Comparison of ENCODE assay signal across 27 cellular contexts in the genomic region with DNA sequence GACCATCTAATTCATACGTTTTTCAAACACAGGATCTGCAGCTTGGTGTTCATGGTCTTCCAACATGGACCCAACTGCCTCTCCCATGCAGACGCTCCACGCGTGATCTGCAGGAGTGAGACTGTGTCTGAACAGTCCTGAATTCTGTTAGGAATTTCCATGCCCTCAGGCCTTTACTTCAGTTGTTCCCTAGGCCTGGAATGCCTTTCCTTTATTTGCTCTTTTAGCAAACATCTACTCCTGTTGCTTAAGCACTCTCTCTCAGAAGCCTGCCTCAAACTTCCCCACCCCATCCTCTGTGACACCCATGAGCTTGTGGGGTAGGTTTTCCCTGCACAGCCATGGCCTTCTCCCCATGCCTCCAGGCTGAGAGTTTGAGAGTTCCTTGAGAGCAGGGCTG.
"Had no signal": no experiment of that assay in that cellular context is flagged by ENCODE, and none has a peak within 500 bp of the region (broad histone marks: within the 10 kb centered on the region; RNA-seq: fewer than 3 reads in every experiment).

No MANE protein-coding gene starts in this region.

- H3K4me2 ChIP-seq: SK-N-SH had no signal

- H3K9ac ChIP-seq: SK-N-SH had no signal

- H3K4me1 ChIP-seq: adrenal gland, body of pancreas, breast epithelium, Peyer's patch, SJSA1 had no signal

- H3K36me3 ChIP-seq: adrenal gland, breast epithelium, Peyer's patch, SJSA1 had no signal

- H3K27me3 ChIP-seq: adrenal gland, body of pancreas, breast epithelium, Peyer's patch, SJSA1 had no signal

- DNase-seq: activated CD4-positive, alpha-beta T cell treated with anti-CD3 and anti-CD28 coated beads, Interleukin-2, amount 10 ng/mL, durations not matched to agents 24 days and 14 days; activated CD4-positive, alpha-beta T cell treated with anti-CD3 and anti-CD28 coated beads, Interleukin-2, amount 50 U/mL, for 4 hours; activated CD8-positive, alpha-beta T cell treated with anti-CD3 and anti-CD28 coated beads for 36 hours; activated gamma-delta T cell treated with Interleukin-2 at 50 U/mL for 16 hours; activated naive CD4-positive, alpha-beta T cell treated with anti-CD3 and anti-CD28 coated beads for 36 hours; activated T-cell treated with anti-CD3 and anti-CD28 coated beads, Interleukin-2, amount 50 U/mL, for 24 hours; adrenal gland; body of pancreas; Karpas-422; NCI-H1105; NCI-H1417 treated with DMSO at 0.1 percent for 48 hours; NCI-H187 treated with DMSO at 0.1 percent for 48 hours; NCI-H2081; NCI-H2171 treated with DMSO at 0.1 percent for 48 hours; NCI-H226; NCI-H446 treated with DMSO at 0.1 percent for 48 hours; NCI-H524; NCI-H748 treated with DMSO at 0.1 percent for 48 hours; NK-92 treated with Interleukin-12 subunit alpha and Interleukin-12 subunit beta, amount 100 ng/mL, for 24 hours; PC-3; Peyer's patch; RPMI8226; SHP77 treated with DMSO at 0.1 percent for 48 hours; SK-N-SH had no signal

- ATAC-seq: activated CD8-positive, alpha-beta T cell treated with anti-CD3 and anti-CD28 coated beads for 36 hours; activated naive CD4-positive, alpha-beta T cell treated with anti-CD3 and anti-CD28 coated beads, Interleukin-2, amount 50 U/mL, for 72 hours; body of pancreas; PC-3 had no signal

- H3K27ac ChIP-seq: adrenal gland, body of pancreas, breast epithelium, Peyer's patch, SJSA1 had no signal

- H3K4me3 ChIP-seq: adrenal gland, body of pancreas, breast epithelium, Peyer's patch, SJSA1 had no signal

- H3K9me3 ChIP-seq: adrenal gland, body of pancreas, breast epithelium, Peyer's patch, SJSA1, SK-N-SH had no signal
